ENCODE assay signal across 8 cellular contexts in genomic region chr11:13183094-13183825, GRCh38.
DNase-seq lines count a peak whose midpoint lies in the region; ATAC-seq and TF ChIP-seq lines count a peak whose summit lies in the region.

No MANE protein-coding gene starts in this region.

- H3K27ac ChIP-seq in HL-60 (replicated peaks), result no peak overlapping the region
- H3K27ac ChIP-seq in SJCRH30, result no peak overlapping the region
- H3K27ac ChIP-seq in esophagus squamous epithelium, result no peak overlapping the region

- H3K4me3 ChIP-seq in HL-60 (replicated peaks; ENCODE audit: insufficient read depth, low read length) (no peak overlapping the region), SJCRH30 (no peak overlapping the region), esophagus squamous epithelium (peak overlapping the region in 2 of 4 donors; percentile 7 to 9)

- no peaks in the 10 kb centered on the region for H3K36me3 Mint-ChIP-seq in activated CD4-positive, alpha-beta T cell treated with anti-CD3 and anti-CD28 coated beads for 36 hours (ENCODE audit: low read depth)

- POLR2A ChIA-PET in activated CD4-positive, alpha-beta T cell treated with anti-CD3 and anti-CD28 coated beads for 36 hours (lab: Charles Lee), result interaction anchor here (0.7 kb wide), 1 partner anchor 25 kb away, joined by 3 read pairs; no protein-coding TSS in a partner anchor

- TF ChIP-seq POLR2A in esophagus squamous epithelium (IDR thresholded peaks at IDR 0.05), result no peak

- H3K27me3 Mint-ChIP-seq in activated CD4-positive, alpha-beta T cell treated with anti-CD3 and anti-CD28 coated beads for 36 hours, result peaks cover 19% of the 10 kb centered on the region

- H3K27ac Mint-ChIP-seq in activated CD4-positive, alpha-beta T cell treated with anti-CD3 and anti-CD28 coated beads for 36 hours, result no peak overlapping the region

- no peaks in the 10 kb centered on the region; the same call in 1 of the 2 replicates for H3K4me1 ChIP-seq in SJCRH30
- H3K4me1 ChIP-seq in esophagus squamous epithelium, result peaks cover 4 to 8% (median 6%) of the 10 kb centered on the region in 3 donors

- H3K9me3 Mint-ChIP-seq in activated CD4-positive, alpha-beta T cell treated with anti-CD3 and anti-CD28 coated beads for 36 hours (ENCODE audit: low read depth), result peaks cover 9% of the 10 kb centered on the region

- TF ChIP-seq CTCF in HL-60 (IDR thresholded peaks at IDR 0.05; ENCODE audit: insufficient read depth, low read length), result peak; percentile 42
- peak in 5 of 6 experiments; percentile 33 to 76 (median 53) for TF ChIP-seq CTCF in esophagus squamous epithelium (IDR thresholded peaks at IDR 0.05)

- H3K36me3 ChIP-seq in SJCRH30 (no peaks in the 10 kb centered on the region), esophagus squamous epithelium (no peaks in the 10 kb centered on the region)

- H3K9me3 ChIP-seq in SJCRH30 (replicated peaks) (peaks cover 4% of the 10 kb centered on the region), esophagus squamous epithelium (peaks cover 0 to 13% (median 3%) of the 10 kb centered on the region in 3 donors)

- CTCF ChIA-PET in activated CD4-positive, alpha-beta T cell treated with anti-CD3 and anti-CD28 coated beads for 36 hours (lab: Charles Lee), result interaction anchor here (0.6 to 2.4 kb wide), 12 partner anchors 8 to 1750 kb away, joined by 3 to 10 read pairs (median 4); no protein-coding TSS in a partner anchor

- peak; percentile 71 for ATAC-seq in activated CD4-positive, alpha-beta T cell treated with anti-CD3 and anti-CD28 coated beads for 36 hours
- ATAC-seq in GM19455 (IDR thresholded peaks at IDR 0.05; ENCODE audit: unreplicated experiment), result no peak

- DNase-seq in activated CD4-positive, alpha-beta T cell treated with anti-CD3 and anti-CD28 coated beads for 36 hours, result peak; percentile 11
- no peak for DNase-seq in activated CD4-positive, alpha-beta T cell treated with anti-CD3 and anti-CD28 coated beads for 48 hours
- DNase-seq in HL-60 (ENCODE audit: low read depth in 1 of 2, low spot score in 1 of 2), result peak in 1 of 2 experiments; percentile 13
- DNase-seq in SJCRH30, result peak; percentile 9 to 60
- no peak for DNase-seq in esophagus squamous epithelium (lab: John Stamatoyannopoulos, UW)
- peak; percentile 18 for DNase-seq in putamen (ENCODE audit: low spot score)
- DNase-seq in activated CD8-positive, alpha-beta memory T cell treated with anti-CD3 and anti-CD28 coated beads, Interleukin-2, amount 50 U/mL, for 48 hours, result no peak

- no peak overlapping the region for H3K4me3 Mint-ChIP-seq in activated CD4-positive, alpha-beta T cell treated with anti-CD3 and anti-CD28 coated beads for 36 hours

- peaks cover 10% of the 10 kb centered on the region for H3K4me1 Mint-ChIP-seq in activated CD4-positive, alpha-beta T cell treated with anti-CD3 and anti-CD28 coated beads for 36 hours

- intact Hi-C loops in activated CD4-positive, alpha-beta T cell treated with anti-CD3 and anti-CD28 coated beads for 36 hours (cut with DNase I, micrococcal nuclease), result loop anchor here (1.0 to 2.0 kb wide), 6 partner anchors 25 to 219 kb away; no protein-coding TSS in a partner anchor
- intact Hi-C loops in esophagus squamous epithelium (cut with DNase I), result no loop called here

- WGBS in esophagus squamous epithelium, 2 donors, result 7 to 8% methylated on average over 6 of the region's 6 CpGs

- H3K27me3 ChIP-seq in HL-60 (ENCODE audit: insufficient read depth, poor library complexity, severe bottlenecking) (no peaks in the 10 kb centered on the region), SJCRH30 (no peaks in the 10 kb centered on the region), esophagus squamous epithelium (no peaks in the 10 kb centered on the region)

Comparison
In these comparisons a context has a peak if more than half of its experiments do, and no peak if none do; other contexts are left out.
1. DNase-seq: peak in activated CD4-positive, alpha-beta T cell treated with anti-CD3 and anti-CD28 coated beads for 36 hours (single experiment), SJCRH30 (2 of 2) and putamen (single experiment); none in activated CD4-positive, alpha-beta T cell treated with anti-CD3 and anti-CD28 coated beads for 48 hours (single experiment), esophagus squamous epithelium (single experiment) and activated CD8-positive, alpha-beta memory T cell treated with anti-CD3 and anti-CD28 coated beads, Interleukin-2, amount 50 U/mL, for 48 hours (single experiment).